1 cellular context compared by ENCODE assay signal in genomic region chr1:234613128-234613875, GRCh38.
TF ChIP-seq lines count a peak whose summit lies in the region.

No MANE protein-coding gene starts in this region.

TF ChIP-seq in HepG2, 621 proteins besides CTCF, POLR2A, EP300 and RAD21 (continued from another document and continues in another):
- TF ChIP-seq E2F2 (CRISPR knock-in tag; IDR thresholded peaks at IDR 0.05; ENCODE audit: borderline replicate concordance) (no peak), CEBPG (CRISPR knock-in tag; IDR thresholded peaks at IDR 0.05) (peak; percentile 83), ZC3H4 (CRISPR knock-in tag; IDR thresholded peaks at IDR 0.05; ENCODE audit: borderline replicate concordance) (peak; percentile 100), SMYD3 (CRISPR knock-in tag; IDR thresholded peaks at IDR 0.05) (peak; percentile 86; the same call in 1 of the 2 replicates), HNF4G (IDR thresholded peaks at IDR 0.05; ENCODE audit: borderline replicate concordance, low read depth, low read length) (peak; percentile 41; the same call in 1 of the 2 replicates), HNF4G (CRISPR knock-in tag; IDR thresholded peaks at IDR 0.05; ENCODE audit: borderline replicate concordance, low read depth) (no peak), ZNF792 (CRISPR knock-in tag; IDR thresholded peaks at IDR 0.05) (0 out of 2 replicates have a peak, but pooled peaks have one; percentile 25), FOXO4 (CRISPR knock-in tag; conservative IDR thresholded peaks at IDR 0.05) (0 out of 2 replicates have a peak, but pooled peaks have one; percentile 51), ZNF564 (CRISPR knock-in tag; IDR thresholded peaks at IDR 0.05) (no peak), PHF8 (CRISPR knock-in tag; IDR thresholded peaks at IDR 0.05) (no peak), RARA (CRISPR knock-in tag; IDR thresholded peaks at IDR 0.05) (no peak), SNAPC5 (CRISPR knock-in tag; IDR thresholded peaks at IDR 0.05; ENCODE audit: borderline replicate concordance) (0 out of 2 replicates have a peak, but pooled peaks have one; percentile 56), AGO2 (optimal IDR thresholded peaks at IDR 0.05; ENCODE audit: low read depth, low read length) (peak; percentile 87), JUN (CRISPR knock-in tag; IDR thresholded peaks at IDR 0.05) (no peak), NCOA2 (CRISPR knock-in tag; IDR thresholded peaks at IDR 0.05) (peak; percentile 54; the same call in 1 of the 2 replicates), SSRP1 (CRISPR knock-in tag; IDR thresholded peaks at IDR 0.05) (peak; percentile 97), SMAD9 (CRISPR knock-in tag; IDR thresholded peaks at IDR 0.05) (no peak), ZFP90 (CRISPR knock-in tag; IDR thresholded peaks at IDR 0.05; ENCODE audit: borderline replicate concordance) (peak; percentile 63; the same call in 1 of the 2 replicates), FOXA3 (CRISPR knock-in tag; IDR thresholded peaks at IDR 0.05) (peak; percentile 23; the same call in 1 of the 2 replicates), SNRNP70 (IDR thresholded peaks at IDR 0.05; ENCODE audit: low read depth, low read length) (no peak), ZNF124 (CRISPR knock-in tag; IDR thresholded peaks at IDR 0.05) (0 out of 2 replicates have a peak, but pooled peaks have one; percentile 19), SKI (IDR thresholded peaks at IDR 0.05; ENCODE audit: partially characterized antibody) (no peak), SOX13 (IDR thresholded peaks at IDR 0.05) (no peak), SOX13 (CRISPR knock-in tag; conservative IDR thresholded peaks at IDR 0.05 in 1 of 2, IDR thresholded peaks at IDR 0.05 in 1 of 2) (peak; percentile 61; a peak in 3 of 4 replicates), GATAD2A (CRISPR knock-in tag; IDR thresholded peaks at IDR 0.05) (peak; percentile 82), ARHGAP35 (CRISPR knock-in tag; IDR thresholded peaks at IDR 0.05; ENCODE audit: borderline replicate concordance) (0 out of 2 replicates have a peak, but pooled peaks have one; percentile 8), ZNF329 (CRISPR knock-in tag; IDR thresholded peaks at IDR 0.05; ENCODE audit: low read depth) (peak; percentile 7; the same call in 1 of the 2 replicates), ARID5B (CRISPR knock-in tag; IDR thresholded peaks at IDR 0.05) (peak; percentile 62), FOXO1 (CRISPR knock-in tag; IDR thresholded peaks at IDR 0.05) (0 out of 2 replicates have a peak, but pooled peaks have one; percentile 57), FOXP4 (CRISPR knock-in tag; IDR thresholded peaks at IDR 0.05) (peak; percentile 50), LCORL (IDR thresholded peaks at IDR 0.05) (no peak), LCORL (CRISPR knock-in tag; IDR thresholded peaks at IDR 0.05) (no peak), MED1 (CRISPR knock-in tag; IDR thresholded peaks at IDR 0.05) (peak; percentile 82), HDAC1 (CRISPR knock-in tag; IDR thresholded peaks at IDR 0.05) (peak; percentile 38; the same call in 1 of the 2 replicates), FOXJ3 (CRISPR knock-in tag; IDR thresholded peaks at IDR 0.05; ENCODE audit: borderline replicate concordance) (0 out of 2 replicates have a peak, but pooled peaks have one; percentile 45), REPIN1 (CRISPR knock-in tag; IDR thresholded peaks at IDR 0.05; ENCODE audit: borderline replicate concordance, low read depth) (no peak), ADNP (CRISPR knock-in tag; IDR thresholded peaks at IDR 0.05) (no peak), HOXA3 (CRISPR knock-in tag; IDR thresholded peaks at IDR 0.05) (peak; percentile 22; the same call in 1 of the 2 replicates), SRSF1 (optimal IDR thresholded peaks at IDR 0.05; ENCODE audit: low read depth, low read length) (no peak), STAG1 (CRISPR knock-in tag; IDR thresholded peaks at IDR 0.05) (0 out of 2 replicates have a peak, but pooled peaks have one; percentile 26), KLF16 (CRISPR knock-in tag; IDR thresholded peaks at IDR 0.05) (peak in 1 of 2 experiments; percentile 68; a peak in 1 of 4 replicates), ZNF460 (CRISPR knock-in tag; IDR thresholded peaks at IDR 0.05; ENCODE audit: borderline replicate concordance) (no peak), RFX5 (IDR thresholded peaks at IDR 0.05; ENCODE audit: low read depth, low read length) (no peak), ZSCAN30 (CRISPR knock-in tag; IDR thresholded peaks at IDR 0.05) (0 out of 2 replicates have a peak, but pooled peaks have one; percentile 42), GTF3A (CRISPR knock-in tag; conservative IDR thresholded peaks at IDR 0.05) (no peak), HNF4A (CRISPR knock-in tag; IDR thresholded peaks at IDR 0.05) (peak; percentile 62), HNRNPL (IDR thresholded peaks at IDR 0.05; ENCODE audit: low read depth, low read length) (0 out of 2 replicates have a peak, but pooled peaks have one; percentile 41), NFKBIZ (CRISPR knock-in tag; IDR thresholded peaks at IDR 0.05) (peak; percentile 20; the same call in 1 of the 2 replicates)
- TF ChIP-seq, protein P1, sequence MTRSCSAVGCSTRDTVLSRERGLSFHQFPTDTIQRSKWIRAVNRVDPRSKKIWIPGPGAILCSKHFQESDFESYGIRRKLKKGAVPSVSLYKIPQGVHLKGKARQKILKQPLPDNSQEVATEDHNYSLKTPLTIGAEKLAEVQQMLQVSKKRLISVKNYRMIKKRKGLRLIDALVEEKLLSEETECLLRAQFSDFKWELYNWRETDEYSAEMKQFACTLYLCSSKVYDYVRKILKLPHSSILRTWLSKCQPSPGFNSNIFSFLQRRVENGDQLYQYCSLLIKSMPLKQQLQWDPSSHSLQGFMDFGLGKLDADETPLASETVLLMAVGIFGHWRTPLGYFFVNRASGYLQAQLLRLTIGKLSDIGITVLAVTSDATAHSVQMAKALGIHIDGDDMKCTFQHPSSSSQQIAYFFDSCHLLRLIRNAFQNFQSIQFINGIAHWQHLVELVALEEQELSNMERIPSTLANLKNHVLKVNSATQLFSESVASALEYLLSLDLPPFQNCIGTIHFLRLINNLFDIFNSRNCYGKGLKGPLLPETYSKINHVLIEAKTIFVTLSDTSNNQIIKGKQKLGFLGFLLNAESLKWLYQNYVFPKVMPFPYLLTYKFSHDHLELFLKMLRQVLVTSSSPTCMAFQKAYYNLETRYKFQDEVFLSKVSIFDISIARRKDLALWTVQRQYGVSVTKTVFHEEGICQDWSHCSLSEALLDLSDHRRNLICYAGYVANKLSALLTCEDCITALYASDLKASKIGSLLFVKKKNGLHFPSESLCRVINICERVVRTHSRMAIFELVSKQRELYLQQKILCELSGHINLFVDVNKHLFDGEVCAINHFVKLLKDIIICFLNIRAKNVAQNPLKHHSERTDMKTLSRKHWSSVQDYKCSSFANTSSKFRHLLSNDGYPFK (CRISPR knock-in tag; IDR thresholded peaks at IDR 0.05; ENCODE audit: borderline replicate concordance), result no peak
- TF ChIP-seq, protein P2, sequence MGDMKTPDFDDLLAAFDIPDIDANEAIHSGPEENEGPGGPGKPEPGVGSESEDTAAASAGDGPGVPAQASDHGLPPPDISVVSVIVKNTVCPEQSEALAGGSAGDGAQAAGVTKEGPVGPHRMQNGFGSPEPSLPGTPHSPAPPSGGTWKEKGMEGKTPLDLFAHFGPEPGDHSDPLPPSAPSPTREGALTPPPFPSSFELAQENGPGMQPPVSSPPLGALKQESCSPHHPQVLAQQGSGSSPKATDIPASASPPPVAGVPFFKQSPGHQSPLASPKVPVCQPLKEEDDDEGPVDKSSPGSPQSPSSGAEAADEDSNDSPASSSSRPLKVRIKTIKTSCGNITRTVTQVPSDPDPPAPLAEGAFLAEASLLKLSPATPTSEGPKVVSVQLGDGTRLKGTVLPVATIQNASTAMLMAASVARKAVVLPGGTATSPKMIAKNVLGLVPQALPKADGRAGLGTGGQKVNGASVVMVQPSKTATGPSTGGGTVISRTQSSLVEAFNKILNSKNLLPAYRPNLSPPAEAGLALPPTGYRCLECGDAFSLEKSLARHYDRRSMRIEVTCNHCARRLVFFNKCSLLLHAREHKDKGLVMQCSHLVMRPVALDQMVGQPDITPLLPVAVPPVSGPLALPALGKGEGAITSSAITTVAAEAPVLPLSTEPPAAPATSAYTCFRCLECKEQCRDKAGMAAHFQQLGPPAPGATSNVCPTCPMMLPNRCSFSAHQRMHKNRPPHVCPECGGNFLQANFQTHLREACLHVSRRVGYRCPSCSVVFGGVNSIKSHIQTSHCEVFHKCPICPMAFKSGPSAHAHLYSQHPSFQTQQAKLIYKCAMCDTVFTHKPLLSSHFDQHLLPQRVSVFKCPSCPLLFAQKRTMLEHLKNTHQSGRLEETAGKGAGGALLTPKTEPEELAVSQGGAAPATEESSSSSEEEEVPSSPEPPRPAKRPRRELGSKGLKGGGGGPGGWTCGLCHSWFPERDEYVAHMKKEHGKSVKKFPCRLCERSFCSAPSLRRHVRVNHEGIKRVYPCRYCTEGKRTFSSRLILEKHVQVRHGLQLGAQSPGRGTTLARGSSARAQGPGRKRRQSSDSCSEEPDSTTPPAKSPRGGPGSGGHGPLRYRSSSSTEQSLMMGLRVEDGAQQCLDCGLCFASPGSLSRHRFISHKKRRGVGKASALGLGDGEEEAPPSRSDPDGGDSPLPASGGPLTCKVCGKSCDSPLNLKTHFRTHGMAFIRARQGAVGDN (CRISPR knock-in tag; IDR thresholded peaks at IDR 0.05), result no peak
- TF ChIP-seq, protein P3, sequence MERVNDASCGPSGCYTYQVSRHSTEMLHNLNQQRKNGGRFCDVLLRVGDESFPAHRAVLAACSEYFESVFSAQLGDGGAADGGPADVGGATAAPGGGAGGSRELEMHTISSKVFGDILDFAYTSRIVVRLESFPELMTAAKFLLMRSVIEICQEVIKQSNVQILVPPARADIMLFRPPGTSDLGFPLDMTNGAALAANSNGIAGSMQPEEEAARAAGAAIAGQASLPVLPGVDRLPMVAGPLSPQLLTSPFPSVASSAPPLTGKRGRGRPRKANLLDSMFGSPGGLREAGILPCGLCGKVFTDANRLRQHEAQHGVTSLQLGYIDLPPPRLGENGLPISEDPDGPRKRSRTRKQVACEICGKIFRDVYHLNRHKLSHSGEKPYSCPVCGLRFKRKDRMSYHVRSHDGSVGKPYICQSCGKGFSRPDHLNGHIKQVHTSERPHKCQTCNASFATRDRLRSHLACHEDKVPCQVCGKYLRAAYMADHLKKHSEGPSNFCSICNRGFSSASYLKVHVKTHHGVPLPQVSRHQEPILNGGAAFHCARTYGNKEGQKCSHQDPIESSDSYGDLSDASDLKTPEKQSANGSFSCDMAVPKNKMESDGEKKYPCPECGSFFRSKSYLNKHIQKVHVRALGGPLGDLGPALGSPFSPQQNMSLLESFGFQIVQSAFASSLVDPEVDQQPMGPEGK (CRISPR knock-in tag; IDR thresholded peaks at IDR 0.05), result peak; percentile 47; the same call in 1 of the 2 replicates
